2 cellular contexts compared by ENCODE assay signal in genomic region chr17:78225088-78225865, GRCh38.
TF ChIP-seq lines count a peak whose summit lies in the region.

No MANE protein-coding gene starts in this region.

TF ChIP-seq in HEK293, 187 proteins besides CTCF, POLR2A, EP300 and RAD21:
- TF ChIP-seq MEIS1 (CRISPR knock-in tag; IDR thresholded peaks at IDR 0.05; ENCODE audit: borderline replicate concordance): no peak
- TF ChIP-seq ZNF362 (tag by site-specific recombination; IDR thresholded peaks at IDR 0.05): peak; percentile 59; the same call in 1 of the 2 replicates
- TF ChIP-seq ZNF544 (tag by site-specific recombination; IDR thresholded peaks at IDR 0.05): no peak

TF ChIP-seq in SK-N-SH, 30 proteins besides CTCF, POLR2A, EP300 and RAD21:
- TF ChIP-seq POLR2AphosphoS5 (IDR thresholded peaks at IDR 0.05; ENCODE audit: low read depth, low read length) (0 out of 2 replicates have a peak, but pooled peaks have one; percentile 6), RXRA (IDR thresholded peaks at IDR 0.05; ENCODE audit: borderline replicate concordance, low read depth) (no peak), RFX5 (IDR thresholded peaks at IDR 0.05; ENCODE audit: low read length) (peak; percentile 1; the same call in 1 of the 2 replicates), MXI1 (IDR thresholded peaks at IDR 0.05; ENCODE audit: low read depth, low read length) (peak; percentile 43; the same call in 1 of the 2 replicates)
